12 cellular contexts compared by ENCODE assay signal in the genomic region with DNA sequence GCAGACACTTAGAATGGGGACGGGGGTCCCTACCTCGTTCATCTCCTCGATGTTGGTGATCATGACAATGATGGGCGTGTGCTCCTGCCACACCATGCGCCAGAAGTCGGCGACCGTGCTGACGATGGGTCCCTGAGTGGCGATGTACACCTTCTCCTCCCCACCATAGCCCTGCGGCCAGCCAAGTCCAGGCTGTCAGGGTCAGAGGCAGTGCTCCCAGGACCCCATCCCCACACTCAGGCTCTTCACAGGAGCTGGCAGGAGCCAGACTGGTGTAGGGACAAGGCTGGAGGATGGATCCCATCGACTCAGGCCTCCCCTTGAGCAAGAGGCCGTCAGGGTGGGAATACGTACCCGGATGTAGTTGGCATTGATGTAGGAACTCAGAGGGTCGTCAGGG. TPM values are rescaled to one million over a fixed set of nuclear protein-coding genes. Genes with fewer than 3 reads are reported as not detected.
"Had no signal": no experiment of that assay in that cellular context is flagged by ENCODE, and none has a peak within 500 bp of the region (broad histone marks: within the 10 kb centered on the region; RNA-seq: fewer than 3 reads in every experiment).

No MANE protein-coding gene starts in this region.

- H3K27ac ChIP-seq: GM23248 had no signal

- H3K4me2 ChIP-seq: GM23338 had no signal

- FAIRE-seq: H1, H54 had no signal

- H3K4me3 Mint-ChIP-seq: GM23338, H9, HFFc6 had no signal

- ATAC-seq: GM23338, HCT116 had no signal

- H3K9me3 Mint-ChIP-seq: GM23338, H9, HFFc6 had no signal

- H3K36me3 ChIP-seq: HAP-1 had no signal

- H2AFZ ChIP-seq: GM23248, GM23338 had no signal

- H3K4me3 ChIP-seq: GM23248, GM23338, HAP-1 had no signal

- DNase-seq: GM23248, GOT3, H7, H9, HCEC 1CT, HFFc6 had no signal

- H3K9me3 ChIP-seq: HAP-1 had no signal

- H3K9ac ChIP-seq: GM23248 had no signal

- H3K4me1 ChIP-seq: HAP-1 had no signal

- H3K27ac Mint-ChIP-seq: GM23338, H9, HFFc6 had no signal

RNA-seq across cellular contexts. Expression of gene IGSF22, which starts 7.2 kb away (rescaled TPM):
- total RNA-seq: GM23248, GM23338, H1, H4, HFFc6 had no signal
- polyA plus RNA-seq: GM23248 had no signal

RNA-seq across cellular contexts. Expression of gene PTPN5, which starts 58.4 kb away (rescaled TPM):
- total RNA-seq: GM23248, H4, HFFc6 had no signal
- polyA plus RNA-seq: GM23248 had no signal
